In the genomic region with DNA sequence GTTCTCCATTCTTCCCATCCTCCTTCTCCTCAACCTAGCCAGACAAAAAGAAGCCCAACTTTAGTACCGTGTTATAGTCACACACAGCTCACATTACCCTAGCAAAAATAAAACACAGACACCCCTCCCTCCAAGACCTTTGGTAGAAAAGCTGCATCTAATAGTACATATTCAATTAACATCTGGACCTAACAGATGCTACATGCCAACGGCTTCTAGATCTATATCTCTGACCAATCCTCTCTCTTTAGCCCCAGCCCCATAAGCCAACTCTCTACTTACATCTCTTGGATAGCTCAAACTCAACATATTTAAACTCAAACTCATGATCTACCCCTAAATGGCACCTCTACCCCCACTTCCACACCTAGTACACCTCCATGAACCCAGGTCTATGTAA, we compare ENCODE assay signal across 25 cellular contexts.
DNase-seq lines count a peak whose midpoint lies in the region; ATAC-seq, FAIRE-seq and TF ChIP-seq lines count a peak whose summit lies in the region.
"Had no signal": no experiment of that assay in that cellular context is flagged by ENCODE, and none has a peak within 500 bp of the region (broad histone marks: within the 10 kb centered on the region; RNA-seq: fewer than 3 reads in every experiment).

No MANE protein-coding gene starts in this region.

- H3K27me3 ChIP-seq in right lobe of liver (no peaks in the 10 kb centered on the region), HepG2 (ENCODE audit: control insufficient read depth in 1 of 2, insufficient read depth in 2 of 2, low read length in 2 of 2) (no peaks in the 10 kb centered on the region), dorsolateral prefrontal cortex (no peaks in the 10 kb centered on the region)
- H3K27me3 ChIP-seq: BLaER1 had no signal

- H3K79me2 ChIP-seq in HepG2 (ENCODE audit: insufficient read depth, low read length) = no peaks in the 10 kb centered on the region
- no peaks in the 10 kb centered on the region for H3K79me2 ChIP-seq in OCI-LY7 (ENCODE audit: insufficient read depth, low read depth, low read length)

- no peak for TF ChIP-seq EP300 in HepG2 (IDR thresholded peaks at IDR 0.05; ENCODE audit: low read depth in 2 of 2, low read length in 2 of 2)
- no peak for TF ChIP-seq EP300 in HepG2 (CRISPR knock-in tag; IDR thresholded peaks at IDR 0.05; ENCODE audit: borderline replicate concordance)

- H4K20me1 ChIP-seq in HepG2 (ENCODE audit: insufficient read depth, low read length) (no peaks in the 10 kb centered on the region), OCI-LY7 (ENCODE audit: insufficient read depth, low read length) (no peaks in the 10 kb centered on the region)
- H4K20me1 ChIP-seq: BLaER1 had no signal

- no peak for FAIRE-seq in HepG2 (lab: Jason Lieb, UNC)
- FAIRE-seq: A204.1, GM12878, GM12892, GM18507 had no signal

- ATAC-seq in right lobe of liver = no peak
- no peak for ATAC-seq in HepG2
- ATAC-seq: GM12878 had no signal

- no peak overlapping the region for H2AFZ ChIP-seq in HepG2 (ENCODE audit: low read length)
- H2AFZ ChIP-seq in OCI-LY7 (ENCODE audit: low read length) = no peak overlapping the region

- TF ChIP-seq POLR2A in right lobe of liver (IDR thresholded peaks at IDR 0.05) = no peak
- TF ChIP-seq POLR2A in HepG2 (IDR thresholded peaks at IDR 0.05; ENCODE audit: insufficient read depth in 1 of 2, low read depth in 2 of 2, low read length in 2 of 2) = no peak

- H3K4me2 ChIP-seq in HepG2 (ENCODE audit: low read depth, low read length) (no peak overlapping the region), OCI-LY7 (ENCODE audit: low read length) (no peak overlapping the region)
- H3K4me2 ChIP-seq: BLaER1 had no signal

- DNase-seq in right lobe of liver = no peak
- no peak for DNase-seq in HepG2 (ENCODE audit: low spot score)
- peak; percentile 73 for DNase-seq in DMS 273 treated with DMSO at 0.1 percent for 48 hours (lab: John Stamatoyannopoulos, UW)
- DNase-seq in dorsolateral prefrontal cortex = no peak
- no peak for DNase-seq in OCI-LY7 (ENCODE audit: low spot score)
- DNase-seq in activated effector memory CD4-positive, alpha-beta T cell treated with anti-CD3 and anti-CD28 coated beads, Interleukin-2, amount 50 U/mL, for 16 hours = no peak
- DNase-seq in middle frontal gyrus (ENCODE audit: extremely low spot score, low spot score) = no peak
- DNase-seq: 8988T; ACHN; BE2C; C1 segment of cervical spinal cord; CD4-positive, alpha-beta memory T cell; CD4-positive, CD25-positive, alpha-beta regulatory T cell; CD8-positive, alpha-beta memory T cell; COR-L47; DMS153; DMS79; DND-41; EL; GDM1 had no signal

- H3K27ac ChIP-seq in right lobe of liver = peak overlapping the region in 2 of 3 donors; percentile 65 to 72
- no peak overlapping the region for H3K27ac ChIP-seq in HepG2 (ENCODE audit: extremely low read length, insufficient read depth, low read length)
- peak overlapping the region in 35 of 59 donors; percentile 4 to 86 (median 44) for H3K27ac ChIP-seq in dorsolateral prefrontal cortex
- no peak overlapping the region for H3K27ac ChIP-seq in OCI-LY7 (ENCODE audit: low read depth, low read length, poor library complexity, severe bottlenecking)
- H3K27ac ChIP-seq: BLaER1 had no signal

- CTCF ChIA-PET in HepG2 (lab: Yijun Ruan, JAX; ENCODE audit: low intra/inter-chr PET ratio, low total read pairs) = no interaction called here
- CTCF ChIA-PET in OCI-LY7 (lab: Charles Lee; ENCODE audit: unreplicated experiment) = no interaction called here

- H3K4me1 ChIP-seq in right lobe of liver = peaks cover 0 to 15% (median 4%) of the 10 kb centered on the region in 4 donors
- no peaks in the 10 kb centered on the region for H3K4me1 ChIP-seq in HepG2 (ENCODE audit: insufficient read depth, low read length)
- no peaks in the 10 kb centered on the region for H3K4me1 ChIP-seq in OCI-LY7 (ENCODE audit: insufficient read depth, low read length, poor library complexity, severe bottlenecking)
- H3K4me1 ChIP-seq: BE2C had no signal

- intact Hi-C loops in right lobe of liver (cut with DNase I) = no loop called here
- intact Hi-C loops in HepG2 (cut with micrococcal nuclease; ENCODE audit: unreplicated experiment) = no loop called here
- intact Hi-C loops in dorsolateral prefrontal cortex (cut with DNase I) = loop anchor here in 1 of 2 donors (5.0 kb wide), 1 partner anchor 44 kb away; no protein-coding TSS in a partner anchor
- intact Hi-C loops in OCI-LY7 (cut with micrococcal nuclease; ENCODE audit: unreplicated experiment) = no loop called here

- 68% methylated on average over 2 of the region's 2 CpGs for WGBS in right lobe of liver (ENCODE audit: insufficient coverage, low coverage, low lambda C conversion rate, missing lambda C conversion rate)
- 0% methylated on average over 2 of the region's 2 CpGs for WGBS in HepG2 (ENCODE audit: low lambda C conversion rate)

- TF ChIP-seq RAD21 in HepG2 (CRISPR knock-in tag; IDR thresholded peaks at IDR 0.05) = no peak

- H3K9me3 ChIP-seq in right lobe of liver (no peaks in the 10 kb centered on the region), HepG2 (ENCODE audit: low read length) (no peaks in the 10 kb centered on the region), OCI-LY7 (ENCODE audit: low read length) (no peaks in the 10 kb centered on the region)
- H3K9me3 ChIP-seq: BE2C, BLaER1 had no signal

- no peak overlapping the region for H3K9ac ChIP-seq in HepG2 (ENCODE audit: insufficient read depth, low read depth, low read length)
- H3K9ac ChIP-seq: BLaER1 had no signal

- POLR2A ChIA-PET in HepG2 (lab: Yijun Ruan, JAX) = no interaction called here
- POLR2A ChIA-PET in OCI-LY7 (lab: Charles Lee) = no interaction called here

- BruUV-seq in HepG2 (replicated peaks; lab: Mats Ljungman, UMichigan) = no TSS peak
- BruUV-seq in OCI-LY7 (replicated peaks; lab: Mats Ljungman, UMichigan) = no TSS peak

- H3K9me2 ChIP-seq in OCI-LY7 (ENCODE audit: insufficient read depth, low read length) = no peaks in the 10 kb centered on the region

- H3K36me3 ChIP-seq in right lobe of liver (no peaks in the 10 kb centered on the region), HepG2 (replicated peaks in 1 of 2; ENCODE audit: control insufficient read depth in 1 of 2, insufficient read depth in 2 of 2, low read length in 2 of 2) (no peaks in the 10 kb centered on the region), OCI-LY7 (ENCODE audit: insufficient read depth, low read length) (no peaks in the 10 kb centered on the region)
- H3K36me3 ChIP-seq: BE2C, BLaER1 had no signal

- in situ Hi-C loops in HepG2 (cut with HindIII; ENCODE audit: extremely low pct_ligation_motif_present, low pct_unique_long_range_greater_than_20kb) = no loop called here

- TF ChIP-seq CTCF in right lobe of liver (IDR thresholded peaks at IDR 0.05) (no peak), HepG2 (CRISPR knock-in tag; IDR thresholded peaks at IDR 0.05) (no peak), dorsolateral prefrontal cortex (IDR thresholded peaks at IDR 0.05 in 54 of 56, conservative IDR thresholded peaks at IDR 0.05 in 2 of 56; ENCODE audit: low read depth in 1 of 56, partially characterized antibody in 56 of 56) (no peak), OCI-LY7 (conservative IDR thresholded peaks at IDR 0.05; ENCODE audit: low read length) (no peak)

- H3K4me3 ChIP-seq in right lobe of liver (no peak overlapping the region), HepG2 (replicated peaks in 1 of 3; ENCODE audit: insufficient read depth in 1 of 3, low read depth in 2 of 3, low read length in 3 of 3) (no peak overlapping the region), dorsolateral prefrontal cortex (no peak overlapping the region), OCI-LY7 (ENCODE audit: low read depth, low read length, poor library complexity, severe bottlenecking) (no peak overlapping the region)
- H3K4me3 ChIP-seq: BLaER1, GM12878 had no signal

TF ChIP-seq in HepG2, 621 proteins besides CTCF, POLR2A, EP300 and RAD21 (continues in another document):
- TF ChIP-seq MIXL1 (CRISPR knock-in tag; IDR thresholded peaks at IDR 0.05) (no peak), FOXA3 (CRISPR knock-in tag; IDR thresholded peaks at IDR 0.05) (no peak), ISL2 (CRISPR knock-in tag; IDR thresholded peaks at IDR 0.05) (no peak), ZNF329 (CRISPR knock-in tag; IDR thresholded peaks at IDR 0.05; ENCODE audit: low read depth) (no peak), ZNF138 (CRISPR knock-in tag; IDR thresholded peaks at IDR 0.05; ENCODE audit: low read depth) (no peak), ELK4 (CRISPR knock-in tag; IDR thresholded peaks at IDR 0.05; ENCODE audit: borderline replicate concordance) (no peak), ZNF746 (CRISPR knock-in tag; IDR thresholded peaks at IDR 0.05) (no peak), ZNF703 (CRISPR knock-in tag; IDR thresholded peaks at IDR 0.05; ENCODE audit: borderline replicate concordance) (no peak), JARID2 (CRISPR knock-in tag; IDR thresholded peaks at IDR 0.05; ENCODE audit: insufficient replicate concordance) (no peak), ZKSCAN1 (IDR thresholded peaks at IDR 0.05; ENCODE audit: low read length) (no peak), CENPBD1 (CRISPR knock-in tag; IDR thresholded peaks at IDR 0.05; ENCODE audit: borderline replicate concordance, low read depth) (no peak), RXRB (CRISPR knock-in tag; IDR thresholded peaks at IDR 0.05; ENCODE audit: borderline replicate concordance) (no peak), ZFP1 (CRISPR knock-in tag; IDR thresholded peaks at IDR 0.05) (no peak), U2AF2 (IDR thresholded peaks at IDR 0.05; ENCODE audit: low read depth, low read length) (no peak), ELF4 (CRISPR knock-in tag; IDR thresholded peaks at IDR 0.05; ENCODE audit: borderline replicate concordance) (no peak), ZNF136 (CRISPR knock-in tag; IDR thresholded peaks at IDR 0.05; ENCODE audit: low read depth) (no peak)

Comparison
In these comparisons a context has a peak if more than half of its experiments do, and no peak if none do; other contexts are left out.
1. H3K27ac ChIP-seq: peak in right lobe of liver (2 of 3) and dorsolateral prefrontal cortex (35 of 59); none in HepG2 (single experiment) and OCI-LY7 (single experiment).